18 cellular contexts compared by ENCODE assay signal in the genomic region with DNA sequence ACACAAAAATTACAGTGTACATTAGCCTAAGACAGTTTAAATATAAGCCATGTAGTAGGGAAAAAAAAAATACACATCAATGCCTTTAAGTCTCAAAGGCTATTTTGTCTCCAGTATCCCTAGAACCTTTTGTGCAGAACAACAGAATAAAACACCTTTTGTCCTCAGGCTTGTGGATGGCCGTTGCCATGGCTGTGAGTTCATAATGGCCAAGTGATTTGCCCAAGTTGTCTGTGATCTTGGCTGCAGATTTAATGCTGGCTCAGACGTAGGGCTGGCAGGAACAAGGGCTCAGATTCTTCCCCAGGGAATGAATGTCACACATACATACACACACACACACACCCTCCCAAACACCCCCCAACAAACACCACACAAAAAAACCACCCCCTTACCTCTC. TPM values are rescaled to one million over a fixed set of nuclear protein-coding genes. Genes with fewer than 3 reads are reported as not detected.
DNase-seq lines count a peak whose midpoint lies in the region; ATAC-seq and TF ChIP-seq lines count a peak whose summit lies in the region.
"Had no signal": no experiment of that assay in that cellular context is flagged by ENCODE, and none has a peak within 500 bp of the region (broad histone marks: within the 10 kb centered on the region; RNA-seq: fewer than 3 reads in every experiment).

No MANE protein-coding gene starts in this region.

- no peaks in the 10 kb centered on the region for H3K9me2 ChIP-seq in Karpas-422 (replicated peaks; ENCODE audit: insufficient read depth, low read length)

- H3K9me3 ChIP-seq in heart left ventricle, result no peaks in the 10 kb centered on the region
- no peaks in the 10 kb centered on the region for H3K9me3 ChIP-seq in endodermal cell (ENCODE audit: control insufficient read depth, low read length)
- no peaks in the 10 kb centered on the region for H3K9me3 ChIP-seq in Karpas-422 (ENCODE audit: low read length)
- no peaks in the 10 kb centered on the region for H3K9me3 ChIP-seq in ascending aorta
- H3K9me3 ChIP-seq: MG63, upper lobe of right lung had no signal

- H3K4me1 ChIP-seq in heart left ventricle, result no peaks in the 10 kb centered on the region
- H3K4me1 ChIP-seq in endodermal cell (ENCODE audit: control insufficient read depth, insufficient read depth, low read length), result no peaks in the 10 kb centered on the region
- H3K4me1 ChIP-seq in Karpas-422 (ENCODE audit: low read length), result peaks cover 5% of the 10 kb centered on the region
- peaks cover 0 to 6% of the 10 kb centered on the region in 2 donors for H3K4me1 ChIP-seq in ascending aorta
- H3K4me1 ChIP-seq: upper lobe of right lung had no signal

- H3K9ac ChIP-seq in endodermal cell (ENCODE audit: extremely low read depth, low read length, poor library complexity, severe bottlenecking) (no peak overlapping the region), Karpas-422 (ENCODE audit: low read length) (no peak overlapping the region)

- peak; percentile 28 for ATAC-seq in Right ventricle myocardium inferior
- ATAC-seq in heart left ventricle, result no peak
- ATAC-seq in effector memory CD8-positive, alpha-beta T cell (replicated peaks), result no peak
- ATAC-seq: GM12878, upper lobe of right lung had no signal

- H3K27me3 ChIP-seq in heart left ventricle (peaks cover 0 to 24% (median 0%) of the 10 kb centered on the region in 9 donors), endodermal cell (ENCODE audit: control insufficient read depth, insufficient read depth, low read length, poor library complexity, severe bottlenecking) (no peaks in the 10 kb centered on the region), Karpas-422 (ENCODE audit: low read length) (no peaks in the 10 kb centered on the region), ascending aorta (no peaks in the 10 kb centered on the region)
- H3K27me3 ChIP-seq: MG63, upper lobe of right lung had no signal

- H4K20me1 ChIP-seq in Karpas-422 (ENCODE audit: insufficient read depth, low read depth, low read length), result no peaks in the 10 kb centered on the region

- no peak for TF ChIP-seq POLR2A in heart left ventricle (IDR thresholded peaks at IDR 0.05)

- H3K4me3 ChIP-seq in heart left ventricle (no peak overlapping the region), endodermal cell (ENCODE audit: low read length) (no peak overlapping the region), Karpas-422 (ENCODE audit: low read length) (no peak overlapping the region), ascending aorta (no peak overlapping the region)
- H3K4me3 ChIP-seq: GM12878, MG63, upper lobe of right lung had no signal

- intact Hi-C loops in Right ventricle myocardium inferior (cut with DNase I) (no loop called here), heart left ventricle (cut with DNase I) (no loop called here), CD14-positive monocyte (cut with micrococcal nuclease) (no loop called here), ascending aorta (cut with DNase I) (loop anchor here (5.0 kb wide), 1 partner anchor 106 kb away; no protein-coding TSS in a partner anchor)

- no peaks in the 10 kb centered on the region for H3K36me3 Mint-ChIP-seq in endodermal cell (ENCODE audit: low read depth)
- peaks cover 3% of the 10 kb centered on the region for H3K36me3 Mint-ChIP-seq in neural crest cell (ENCODE audit: low read depth)
- no peaks in the 10 kb centered on the region for H3K36me3 Mint-ChIP-seq in CD14-positive monocyte
- no peaks in the 10 kb centered on the region for H3K36me3 Mint-ChIP-seq in effector memory CD8-positive, alpha-beta T cell (ENCODE audit: insufficient read depth)

- WGBS in heart left ventricle, 4 donors, result 23 to 50% (median 34%) methylated on average over 2 of the region's 2 CpGs
- 60 to 89% methylated on average over 1 to 2 of the region's 2 CpGs for WGBS in endodermal cell (ENCODE audit: insufficient coverage in 1 of 2, insufficient read length in 1 of 2), 2 experiments

- H3K27me3 Mint-ChIP-seq in endodermal cell (ENCODE audit: insufficient read depth) (no peaks in the 10 kb centered on the region), neural crest cell (ENCODE audit: low read depth) (no peaks in the 10 kb centered on the region), CD14-positive monocyte (ENCODE audit: low read depth in 3 of 3) (peaks cover 1 to 8% (median 2%) of the 10 kb centered on the region in 3 donors)
- no peaks in the 10 kb centered on the region for H3K27me3 Mint-ChIP-seq in effector memory CD8-positive, alpha-beta T cell

- no peak overlapping the region for H3K4me2 ChIP-seq in Karpas-422 (ENCODE audit: low read depth, low read length, poor library complexity, severe bottlenecking)

- peaks cover 8% of the 10 kb centered on the region for H3K4me1 Mint-ChIP-seq in endodermal cell
- peaks cover 35% of the 10 kb centered on the region for H3K4me1 Mint-ChIP-seq in neural crest cell
- H3K4me1 Mint-ChIP-seq in CD14-positive monocyte, result peaks cover 2% of the 10 kb centered on the region
- H3K4me1 Mint-ChIP-seq in effector memory CD8-positive, alpha-beta T cell (ENCODE audit: low read depth in 2 of 2), result no peaks in the 10 kb centered on the region

- H3K27ac Mint-ChIP-seq in endodermal cell (no peak overlapping the region), neural crest cell (ENCODE audit: unreplicated experiment) (peak overlapping the region; percentile 92), CD14-positive monocyte (peak overlapping the region in 1 of 7 donors; percentile 46)
- H3K27ac Mint-ChIP-seq in effector memory CD8-positive, alpha-beta T cell, result no peak overlapping the region
- H3K27ac Mint-ChIP-seq: activated T-cell treated with anti-CD3 and anti-CD28 coated beads, Interleukin-2, amount 50 U/mL, for 24 hours; T-helper 2 cell treated with Interferon-gamma antibody and Interleukin-4, amounts not matched to agents 5 μg/mL and 100 μg/mL, for 36 hours had no signal

- H3K27ac ChIP-seq in heart left ventricle, result no peak overlapping the region
- peak overlapping the region; percentile 95 for H3K27ac ChIP-seq in endodermal cell (ENCODE audit: low read depth, low read length)
- no peak overlapping the region for H3K27ac ChIP-seq in Karpas-422 (ENCODE audit: low read length)
- peak overlapping the region in 1 of 2 donors; percentile 71 for H3K27ac ChIP-seq in ascending aorta
- H3K27ac ChIP-seq: upper lobe of right lung had no signal

- peaks cover 42% of the 10 kb centered on the region for H3K9me3 Mint-ChIP-seq in endodermal cell
- no peaks in the 10 kb centered on the region for H3K9me3 Mint-ChIP-seq in neural crest cell
- H3K9me3 Mint-ChIP-seq in CD14-positive monocyte, result peaks cover 0 to 5% (median 3%) of the 10 kb centered on the region in 7 donors
- no peaks in the 10 kb centered on the region for H3K9me3 Mint-ChIP-seq in effector memory CD8-positive, alpha-beta T cell
- H3K9me3 Mint-ChIP-seq: activated T-cell treated with anti-CD3 and anti-CD28 coated beads, Interleukin-2, amount 50 U/mL, for 24 hours; T-helper 2 cell treated with Interferon-gamma antibody and Interleukin-4, amounts not matched to agents 5 μg/mL and 100 μg/mL, for 36 hours had no signal

- H3K4me3 Mint-ChIP-seq in endodermal cell, result no peak overlapping the region
- peak overlapping the region; percentile 59 for H3K4me3 Mint-ChIP-seq in neural crest cell
- no peak overlapping the region for H3K4me3 Mint-ChIP-seq in CD14-positive monocyte
- no peak overlapping the region for H3K4me3 Mint-ChIP-seq in effector memory CD8-positive, alpha-beta T cell
- H3K4me3 Mint-ChIP-seq: activated T-cell treated with anti-CD3 and anti-CD28 coated beads, Interleukin-2, amount 50 U/mL, for 24 hours; T-helper 2 cell treated with Interferon-gamma antibody and Interleukin-4, amounts not matched to agents 5 μg/mL and 100 μg/mL, for 36 hours had no signal

- TF ChIP-seq CTCF in heart left ventricle (IDR thresholded peaks at IDR 0.05) (no peak), endodermal cell (conservative IDR thresholded peaks at IDR 0.05) (no peak), neural crest cell (conservative IDR thresholded peaks at IDR 0.05) (no peak), CD14-positive monocyte (IDR thresholded peaks at IDR 0.05) (no peak), ascending aorta (IDR thresholded peaks at IDR 0.05) (no peak)

- H3K79me2 ChIP-seq in Karpas-422 (ENCODE audit: low read length), result no peaks in the 10 kb centered on the region

- DNase-seq in Right ventricle myocardium inferior (ENCODE audit: missing footprints) (no peak), heart left ventricle (no peak), endodermal cell (no peak), neural crest cell (ENCODE audit: low read depth, low spot score) (no peak), Karpas-422 (no peak), CD14-positive monocyte (ENCODE audit: low spot score) (no peak), ascending aorta (ENCODE audit: low spot score in 2 of 2) (no peak)
- no peak for DNase-seq in effector memory CD8-positive, alpha-beta T cell
- DNase-seq: activated CD4-positive, alpha-beta T cell treated with anti-CD3 and anti-CD28 coated beads for 48 hours; activated T-cell treated with anti-CD3 and anti-CD28 coated beads, Interleukin-2, amount 50 U/mL, for 24 hours; aorta; DND-41; MG63; NCI-H82; upper lobe of right lung had no signal

- no peak overlapping the region for H2AFZ ChIP-seq in Karpas-422 (ENCODE audit: low read length)

- H3K36me3 ChIP-seq in heart left ventricle (no peaks in the 10 kb centered on the region), endodermal cell (ENCODE audit: control insufficient read depth, insufficient read depth, low read length) (no peaks in the 10 kb centered on the region), Karpas-422 (ENCODE audit: insufficient read depth, low read length) (no peaks in the 10 kb centered on the region), ascending aorta (no peaks in the 10 kb centered on the region)
- H3K36me3 ChIP-seq: MG63, upper lobe of right lung had no signal

RNA-seq across cellular contexts. Expression of a gene that starts 25.3 kb away (rescaled TPM):
- 5.1 TPM for total RNA-seq in Right ventricle myocardium inferior
- 10 to 100 TPM in 1 of 9 donors, 1 to 10 TPM in 8; 2.1 to 13.7 (median 3.8) TPM for total RNA-seq in heart left ventricle
- 1 to 10 TPM; 2.0 to 4.8 TPM for polyA plus RNA-seq in heart left ventricle
- 10 to 100 TPM; 26.2 to 61.1 TPM for total RNA-seq in endodermal cell
- polyA plus RNA-seq in endodermal cell (2013, experiment 1 of 2), result 119 TPM
- 92.6 TPM for polyA plus RNA-seq in endodermal cell (2013, experiment 2 of 2)
- 119 and 129 TPM in 2 replicates for total RNA-seq in neural crest cell
- total RNA-seq in Karpas-422 (2014; rRNA removed; shearing (Covaris generic); ENCODE audit: low replicate concordance), result not detected in 2 replicates
- not detected for polyA plus RNA-seq in CD14-positive monocyte
- 18.6 TPM for total RNA-seq in ascending aorta
- total RNA-seq: lung microvascular endothelial cell had no signal

RNA-seq across cellular contexts. Expression of a gene that starts 57.0 kb away (rescaled TPM):
- total RNA-seq in Right ventricle myocardium inferior, result 7.1 TPM
- 10 to 100 TPM in 4 of 9 donors, 1 to 10 TPM in 5; 5.6 to 12.9 (median 8.9) TPM for total RNA-seq in heart left ventricle
- 10 to 100 TPM in 1 of 2 donors, 1 to 10 TPM in 1; 7.2 to 15.8 TPM for polyA plus RNA-seq in heart left ventricle
- total RNA-seq in endodermal cell, result 10 to 100 TPM; 25.9 to 29.7 TPM
- 23.3 TPM for polyA plus RNA-seq in endodermal cell (2013, experiment 1 of 2)
- 23.1 TPM for polyA plus RNA-seq in endodermal cell (2013, experiment 2 of 2)
- total RNA-seq in neural crest cell, result 26.8 and 27.3 TPM in 2 replicates
- total RNA-seq in Karpas-422 (2014; rRNA removed; shearing (Covaris generic); ENCODE audit: low replicate concordance), result 68.4 and 76.3 TPM in 2 replicates
- polyA plus RNA-seq in CD14-positive monocyte, result 1 to 10 TPM; 2.4 to 2.9 TPM
- 8.4 TPM for total RNA-seq in ascending aorta

RNA-seq across cellular contexts. Expression of a gene that starts 57.1 kb away (rescaled TPM):
- 7.1 TPM for total RNA-seq in Right ventricle myocardium inferior
- total RNA-seq in heart left ventricle, result 10 to 100 TPM in 1 of 9 donors, 1 to 10 TPM in 8; 4.4 to 11.1 (median 5.3) TPM
- 1 to 10 TPM; 3.5 to 4.6 TPM for polyA plus RNA-seq in heart left ventricle
- 10 to 100 TPM; 12.8 to 14.7 TPM for total RNA-seq in endodermal cell
- polyA plus RNA-seq in endodermal cell (2013, experiment 1 of 2), result 16.2 TPM
- polyA plus RNA-seq in endodermal cell (2013, experiment 2 of 2), result 13.9 TPM
- 23.0 and 25.5 TPM in 2 replicates for total RNA-seq in neural crest cell
- 29.5 and 60.5 TPM in 2 replicates for total RNA-seq in Karpas-422 (2014; rRNA removed; shearing (Covaris generic); ENCODE audit: low replicate concordance)
- 10 to 100 TPM; 12.2 to 18.3 TPM for polyA plus RNA-seq in CD14-positive monocyte
- total RNA-seq in ascending aorta, result 8.0 TPM
